In the genomic region with DNA sequence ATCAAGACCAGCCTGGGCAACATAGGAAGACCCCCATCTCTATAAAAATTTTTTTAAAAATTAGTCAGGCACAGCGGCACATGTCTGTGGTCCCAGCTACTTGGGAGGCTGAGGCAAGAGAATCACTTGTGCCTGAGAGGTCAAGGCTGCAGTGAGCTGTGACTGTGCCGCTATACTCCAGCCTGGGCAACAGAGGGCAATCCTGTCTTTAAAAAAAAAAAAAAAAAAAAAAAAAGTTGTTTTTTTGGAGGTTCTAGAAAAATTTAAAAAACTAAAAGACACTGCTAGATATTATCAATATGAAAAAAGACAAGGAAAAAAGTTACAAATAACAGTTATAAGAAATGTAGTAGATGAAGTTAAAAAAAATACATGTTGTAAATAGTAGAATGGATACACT, we compare ENCODE assay signal across 10 cellular contexts. TPM values are rescaled to one million over a fixed set of nuclear protein-coding genes. Genes with fewer than 3 reads are reported as not detected.
DNase-seq lines count a peak whose midpoint lies in the region; ATAC-seq, FAIRE-seq and TF ChIP-seq lines count a peak whose summit lies in the region.
"Had no signal": no experiment of that assay in that cellular context is flagged by ENCODE, and none has a peak within 500 bp of the region (broad histone marks: within the 10 kb centered on the region; RNA-seq: fewer than 3 reads in every experiment).

No MANE protein-coding gene starts in this region.

- H3K9me3 Mint-ChIP-seq in activated CD8-positive, alpha-beta memory T cell treated with anti-CD3 and anti-CD28 coated beads, Interleukin-2, amount 10 ng/mL, durations not matched to agents 7 days and 5 days (ENCODE audit: low read depth) = no peaks in the 10 kb centered on the region
- H3K9me3 Mint-ChIP-seq: IgD-negative memory B cell had no signal

- FAIRE-seq in RCC 7860 (lab: Jason Lieb, UNC) = peak; percentile 39

- no peaks in the 10 kb centered on the region for H3K36me3 Mint-ChIP-seq in activated CD8-positive, alpha-beta memory T cell treated with anti-CD3 and anti-CD28 coated beads, Interleukin-2, amount 10 ng/mL, durations not matched to agents 7 days and 5 days

- H3K27me3 Mint-ChIP-seq in activated CD8-positive, alpha-beta memory T cell treated with anti-CD3 and anti-CD28 coated beads, Interleukin-2, amount 10 ng/mL, durations not matched to agents 7 days and 5 days = peaks cover 36% of the 10 kb centered on the region

- no peak for ATAC-seq in HG03354 (IDR thresholded peaks at IDR 0.05; ENCODE audit: poor library complexity, severe bottlenecking, unreplicated experiment)
- ATAC-seq in activated CD8-positive, alpha-beta memory T cell treated with anti-CD3 and anti-CD28 coated beads, Interleukin-2, amount 10 ng/mL, durations not matched to agents 7 days and 5 days = no peak

- no peak overlapping the region for H3K27ac Mint-ChIP-seq in activated CD8-positive, alpha-beta memory T cell treated with anti-CD3 and anti-CD28 coated beads, Interleukin-2, amount 10 ng/mL, durations not matched to agents 7 days and 5 days

- peak; percentile 40; the same call in 2 of the 3 replicates for TF ChIP-seq CTCF in GM12872 (IDR thresholded peaks at IDR 0.05; ENCODE audit: insufficient read depth, low read depth, low read length)

- H3K4me1 Mint-ChIP-seq in activated CD8-positive, alpha-beta memory T cell treated with anti-CD3 and anti-CD28 coated beads, Interleukin-2, amount 10 ng/mL, durations not matched to agents 7 days and 5 days = peaks cover 4% of the 10 kb centered on the region
- H3K4me1 Mint-ChIP-seq: IgD-negative memory B cell had no signal

- H3K4me3 Mint-ChIP-seq in activated CD8-positive, alpha-beta memory T cell treated with anti-CD3 and anti-CD28 coated beads, Interleukin-2, amount 10 ng/mL, durations not matched to agents 7 days and 5 days = no peak overlapping the region
- H3K4me3 Mint-ChIP-seq: IgD-negative memory B cell had no signal

- no peak overlapping the region for H3K27ac ChIP-seq in caudate nucleus (ENCODE audit: low read depth, low read length)

- CTCF ChIA-PET in activated CD8-positive, alpha-beta memory T cell treated with anti-CD3 and anti-CD28 coated beads, Interleukin-2, amount 10 ng/mL, durations not matched to agents 7 days and 5 days (lab: Charles Lee) = interaction anchor here (1.2 kb wide), 1 partner anchor 18 kb away, joined by 3 read pairs; no protein-coding TSS in a partner anchor

- peak; percentile 29 to 35 for DNase-seq in AML-193 (lab: John Stamatoyannopoulos, UW)
- DNase-seq in RCC 7860 (ENCODE audit: low spot score) = no peak
- DNase-seq in fibroblast of the conjunctiva (ENCODE audit: low read depth) = peak; percentile 14
- DNase-seq in caudate nucleus (lab: John Stamatoyannopoulos, UW) = no peak
- DNase-seq in activated CD8-positive, alpha-beta memory T cell treated with anti-CD3 and anti-CD28 coated beads, Interleukin-2, amount 10 ng/mL, durations not matched to agents 7 days and 5 days = no peak
- no peak for DNase-seq in C1 segment of cervical spinal cord (lab: John Stamatoyannopoulos, UW)

RNA-seq across cellular contexts. Expression of gene C2orf15, which starts 56.1 kb away (rescaled TPM):
- total RNA-seq in activated CD8-positive, alpha-beta memory T cell treated with anti-CD3 and anti-CD28 coated beads, Interleukin-2, amount 10 ng/mL, durations not matched to agents 7 days and 5 days = under 1 TPM; 0.47 to 0.58 TPM
- total RNA-seq: skeletal muscle tissue had no signal

Comparison
In these comparisons a context has a peak if more than half of its experiments do, and no peak if none do; other contexts are left out.
1. DNase-seq: peak in AML-193 (2 of 2) and fibroblast of the conjunctiva (single experiment); none in RCC 7860 (single experiment), caudate nucleus (0 of 61), activated CD8-positive, alpha-beta memory T cell treated with anti-CD3 and anti-CD28 coated beads, Interleukin-2, amount 10 ng/mL, durations not matched to agents 7 days and 5 days (single experiment) and C1 segment of cervical spinal cord (0 of 14).